In the genomic region with DNA sequence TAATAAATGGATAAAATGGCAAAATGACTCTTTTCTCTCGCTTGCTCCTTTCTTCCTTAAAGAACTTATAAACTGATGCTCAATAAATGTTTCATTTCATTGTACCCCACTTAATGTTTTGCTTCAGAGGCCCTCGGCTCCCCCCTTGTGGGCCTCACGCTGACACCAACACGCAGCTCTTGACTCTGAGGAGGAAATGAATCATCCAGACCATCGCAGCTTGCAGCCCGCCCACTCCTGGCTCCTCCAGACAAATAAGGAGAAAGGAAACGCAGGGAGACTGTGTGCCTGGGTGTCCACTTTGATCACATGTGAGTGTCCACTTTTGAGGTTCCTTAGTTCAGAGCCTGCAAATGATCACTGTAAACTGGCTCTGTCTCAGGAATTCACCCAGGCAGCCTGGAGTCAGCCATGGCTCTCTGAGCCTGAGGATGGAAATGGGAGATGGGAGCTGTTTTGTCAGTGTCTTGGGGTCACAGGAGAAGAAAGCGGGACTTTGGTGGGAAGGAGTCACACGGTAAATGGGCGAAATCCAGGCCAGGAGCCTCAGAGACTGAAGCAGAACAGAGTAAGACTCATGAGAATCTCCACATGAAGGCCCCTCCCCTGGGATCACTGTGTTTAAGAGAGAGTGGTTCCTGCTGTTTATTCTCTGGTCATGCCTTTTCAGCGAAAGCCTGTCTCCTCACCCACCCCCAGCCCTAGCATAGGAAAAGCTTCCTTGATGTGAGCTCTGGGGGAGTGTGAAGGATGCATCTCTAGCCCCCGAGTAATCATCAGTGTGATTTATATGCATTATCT, we compare ENCODE assay signal across 8 cellular contexts.
DNase-seq lines count a peak whose midpoint lies in the region; ATAC-seq and TF ChIP-seq lines count a peak whose summit lies in the region.

No MANE protein-coding gene starts in this region.

- H3K27ac Mint-ChIP-seq in activated CD8-positive, alpha-beta T cell treated with anti-CD3 and anti-CD28 coated beads, Interleukin-2, amount 10 ng/mL, durations not matched to agents 7 days and 5 days = peak overlapping the region; percentile 63
- H3K27ac Mint-ChIP-seq in stimulated activated memory B cell treated with anti-CD40 and anti-IgM and Interleukin-4, amounts not matched to agents 10 μg/mL and 1 μg/mL and 100 μg/mL, for 72 hours = peak overlapping the region; percentile 10

- peak; percentile 41 for TF ChIP-seq CTCF in epithelial cell of proximal tubule (conservative IDR thresholded peaks at IDR 0.05; ENCODE audit: low read depth, low read length)

- H3K4me3 Mint-ChIP-seq in activated CD8-positive, alpha-beta T cell treated with anti-CD3 and anti-CD28 coated beads, Interleukin-2, amount 10 ng/mL, durations not matched to agents 7 days and 5 days = no peak overlapping the region
- H3K4me3 Mint-ChIP-seq in stimulated activated memory B cell treated with anti-CD40 and anti-IgM and Interleukin-4, amounts not matched to agents 10 μg/mL and 1 μg/mL and 100 μg/mL, for 72 hours = no peak overlapping the region

- H3K27ac ChIP-seq in muscle layer of duodenum (ENCODE audit: low read length) = peak overlapping the region; percentile 89

- H3K4me3 ChIP-seq in epithelial cell of proximal tubule (ENCODE audit: low read depth, low read length) = no peak overlapping the region
- no peak overlapping the region for H3K4me3 ChIP-seq in muscle layer of duodenum (ENCODE audit: low read depth in 1 of 2, low read length in 2 of 2)

- H3K36me3 Mint-ChIP-seq in activated CD8-positive, alpha-beta T cell treated with anti-CD3 and anti-CD28 coated beads, Interleukin-2, amount 10 ng/mL, durations not matched to agents 7 days and 5 days (ENCODE audit: low read depth) = peaks cover 2% of the 10 kb centered on the region
- H3K36me3 Mint-ChIP-seq in stimulated activated memory B cell treated with anti-CD40 and anti-IgM and Interleukin-4, amounts not matched to agents 10 μg/mL and 1 μg/mL and 100 μg/mL, for 72 hours = no peaks in the 10 kb centered on the region

- DNase-seq in EL = peak; percentile 96
- peak; percentile 70 for DNase-seq in KBM-7
- peak; percentile 77 for DNase-seq in activated CD8-positive, alpha-beta T cell treated with anti-CD3 and anti-CD28 coated beads, Interleukin-2, amount 10 ng/mL, durations not matched to agents 7 days and 5 days
- DNase-seq in epithelial cell of proximal tubule (ENCODE audit: low read depth) = peak; percentile 59
- no peak for DNase-seq in NCI-H82 treated with DMSO at 0.1 percent for 48 hours (lab: John Stamatoyannopoulos, UW; ENCODE audit: unreplicated experiment)

- POLR2A ChIA-PET in activated CD8-positive, alpha-beta T cell treated with anti-CD3 and anti-CD28 coated beads, Interleukin-2, amount 10 ng/mL, durations not matched to agents 7 days and 5 days (lab: Charles Lee) = interaction anchor here (0.6 kb wide), 1 partner anchor 1093 kb away, joined by 3 read pairs; the partner anchor contains the start of gene MED17

- peaks cover 22 to 24% of the 10 kb centered on the region in 2 donors for H3K36me3 ChIP-seq in muscle layer of duodenum (ENCODE audit: control insufficient read depth in 1 of 2, insufficient read depth in 2 of 2, low read length in 2 of 2)

- H3K27me3 Mint-ChIP-seq in activated CD8-positive, alpha-beta T cell treated with anti-CD3 and anti-CD28 coated beads, Interleukin-2, amount 10 ng/mL, durations not matched to agents 7 days and 5 days (ENCODE audit: low read depth) = no peaks in the 10 kb centered on the region
- H3K27me3 Mint-ChIP-seq in stimulated activated memory B cell treated with anti-CD40 and anti-IgM and Interleukin-4, amounts not matched to agents 10 μg/mL and 1 μg/mL and 100 μg/mL, for 72 hours = peaks cover 8% of the 10 kb centered on the region

- peaks cover 20% of the 10 kb centered on the region for H3K4me1 Mint-ChIP-seq in activated CD8-positive, alpha-beta T cell treated with anti-CD3 and anti-CD28 coated beads, Interleukin-2, amount 10 ng/mL, durations not matched to agents 7 days and 5 days (ENCODE audit: low read depth)
- peaks cover 12% of the 10 kb centered on the region for H3K4me1 Mint-ChIP-seq in stimulated activated memory B cell treated with anti-CD40 and anti-IgM and Interleukin-4, amounts not matched to agents 10 μg/mL and 1 μg/mL and 100 μg/mL, for 72 hours

- H3K9me3 ChIP-seq in muscle layer of duodenum (ENCODE audit: control insufficient read depth in 1 of 2, low read length in 2 of 2) = no peaks in the 10 kb centered on the region

- in situ Hi-C loops in KBM-7 (cut with MboI; ENCODE audit: low pct_unique_long_range_greater_than_20kb, low sequenced_read_pairs) = loop anchor here (25.0 kb wide), 1 partner anchor 265 kb away; no protein-coding TSS in a partner anchor

- CTCF ChIA-PET in activated CD8-positive, alpha-beta T cell treated with anti-CD3 and anti-CD28 coated beads, Interleukin-2, amount 10 ng/mL, durations not matched to agents 7 days and 5 days (lab: Charles Lee) = interaction anchor here (1.0 to 1.8 kb wide), 7 partner anchors 10 to 335 kb away, joined by 3 to 8 read pairs (median 3); no protein-coding TSS in a partner anchor

- no peaks in the 10 kb centered on the region for H3K27me3 ChIP-seq in muscle layer of duodenum (ENCODE audit: low read depth, low read length)

- H3K9me3 Mint-ChIP-seq in activated CD8-positive, alpha-beta T cell treated with anti-CD3 and anti-CD28 coated beads, Interleukin-2, amount 10 ng/mL, durations not matched to agents 7 days and 5 days (ENCODE audit: insufficient read depth) = no peaks in the 10 kb centered on the region
- no peaks in the 10 kb centered on the region for H3K9me3 Mint-ChIP-seq in stimulated activated memory B cell treated with anti-CD40 and anti-IgM and Interleukin-4, amounts not matched to agents 10 μg/mL and 1 μg/mL and 100 μg/mL, for 72 hours

- peaks cover 11 to 32% of the 10 kb centered on the region in 2 donors for H3K4me1 ChIP-seq in muscle layer of duodenum (ENCODE audit: control insufficient read depth in 1 of 2, insufficient read depth in 2 of 2, low read length in 2 of 2)

- peak; percentile 98 for ATAC-seq in GM21723 (IDR thresholded peaks at IDR 0.05; ENCODE audit: unreplicated experiment)
- ATAC-seq in activated CD8-positive, alpha-beta T cell treated with anti-CD3 and anti-CD28 coated beads, Interleukin-2, amount 10 ng/mL, durations not matched to agents 7 days and 5 days = peak; percentile 97
- peak; percentile 71 for ATAC-seq in stimulated activated memory B cell treated with anti-CD40 and anti-IgM and Interleukin-4, amounts not matched to agents 10 μg/mL and 1 μg/mL and 100 μg/mL, for 72 hours
